1 cellular context compared by ENCODE assay signal in genomic region chr3:194259982-194260856, GRCh38.
TF ChIP-seq lines count a peak whose summit lies in the region.

No MANE protein-coding gene starts in this region.

TF ChIP-seq in K562, 482 proteins besides CTCF, POLR2A, EP300 and RAD21 (continued from another document and continues in another):
- TF ChIP-seq KAT7 (CRISPR knock-in tag; IDR thresholded peaks at IDR 0.05; ENCODE audit: borderline replicate concordance), result no peak
- no peak for TF ChIP-seq POLR2AphosphoS5 (IDR thresholded peaks at IDR 0.05; ENCODE audit: control insufficient read depth, insufficient read depth, low read depth, low read length)
- TF ChIP-seq CXXC5 (CRISPR knock-in tag; IDR thresholded peaks at IDR 0.05), result peak; percentile 22; the same call in 1 of the 2 replicates
- no peak for TF ChIP-seq SPI1 (IDR thresholded peaks at IDR 0.05; ENCODE audit: borderline replicate concordance, low read depth, low read length)
- no peak for TF ChIP-seq ZC3H8 (IDR thresholded peaks at IDR 0.05)
- no peak for TF ChIP-seq STAG1 (CRISPR knock-in tag; IDR thresholded peaks at IDR 0.05; ENCODE audit: borderline replicate concordance)
- no peak for TF ChIP-seq HDAC2 (IDR thresholded peaks at IDR 0.05)
- TF ChIP-seq BDP1 (IDR thresholded peaks at IDR 0.05; ENCODE audit: insufficient read depth, insufficient read length), result no peak
- no peak for TF ChIP-seq MCM2 (IDR thresholded peaks at IDR 0.05; ENCODE audit: low read depth)
- TF ChIP-seq EGR1 (conservative IDR thresholded peaks at IDR 0.05), result peak; percentile 61; the same call in 1 of the 2 replicates
- no peak for TF ChIP-seq CCAR2 (IDR thresholded peaks at IDR 0.05; ENCODE audit: low read depth, low read length)
- no peak for TF ChIP-seq EP400 (IDR thresholded peaks at IDR 0.05)
- no peak for TF ChIP-seq CSDE1 (IDR thresholded peaks at IDR 0.05)
- no peak for TF ChIP-seq SETDB1 (IDR thresholded peaks at IDR 0.05; ENCODE audit: low read length)
- TF ChIP-seq PCBP1 (IDR thresholded peaks at IDR 0.05; ENCODE audit: low read depth, low read length, poor library complexity, severe bottlenecking), result no peak
- TF ChIP-seq POLR2G (IDR thresholded peaks at IDR 0.05; ENCODE audit: low read depth, low read length), result no peak
- no peak for TF ChIP-seq THRB (CRISPR knock-in tag; conservative IDR thresholded peaks at IDR 0.05)
- TF ChIP-seq THAP7 (CRISPR knock-in tag; IDR thresholded peaks at IDR 0.05), result no peak
- no peak for TF ChIP-seq BRD4 (IDR thresholded peaks at IDR 0.05)
- no peak for TF ChIP-seq CREB3 (tag; conservative IDR thresholded peaks at IDR 0.05; ENCODE audit: low read depth)
- TF ChIP-seq SRSF9 (IDR thresholded peaks at IDR 0.05; ENCODE audit: borderline replicate concordance, low read depth, low read length), result no peak
- TF ChIP-seq L3MBTL2 (IDR thresholded peaks at IDR 0.05), result peak; percentile 82
- TF ChIP-seq POLR3A (IDR thresholded peaks at IDR 0.05; ENCODE audit: borderline replicate concordance, extremely low read depth, insufficient read depth, insufficient read length), result no peak
- no peak for TF ChIP-seq CLOCK (CRISPR knock-in tag; IDR thresholded peaks at IDR 0.05; ENCODE audit: borderline replicate concordance)
- no peak for TF ChIP-seq MITF (IDR thresholded peaks at IDR 0.05)
- no peak for TF ChIP-seq KDM2B (CRISPR knock-in tag; IDR thresholded peaks at IDR 0.05)
- TF ChIP-seq ZNF217 (CRISPR knock-in tag; IDR thresholded peaks at IDR 0.05), result no peak
- no peak for TF ChIP-seq TCF7L2 (IDR thresholded peaks at IDR 0.05; ENCODE audit: low read depth, low read length)
- TF ChIP-seq IRF1 (CRISPR knock-in tag; IDR thresholded peaks at IDR 0.05; ENCODE audit: borderline replicate concordance), result no peak
- no peak for TF ChIP-seq ZNF143 (CRISPR knock-in tag; IDR thresholded peaks at IDR 0.05)
- TF ChIP-seq CBFA2T3 (IDR thresholded peaks at IDR 0.05), result no peak
- peak; percentile 68; the same call in 1 of the 2 replicates for TF ChIP-seq MYC (IDR thresholded peaks at IDR 0.05; ENCODE audit: low read depth, low read length)
- TF ChIP-seq MYC (CRISPR knock-in tag; IDR thresholded peaks at IDR 0.05; ENCODE audit: borderline replicate concordance, low read depth), result peak; percentile 54; the same call in 1 of the 2 replicates
- no peak for TF ChIP-seq KAT8 (IDR thresholded peaks at IDR 0.05; ENCODE audit: low read depth)
- TF ChIP-seq CBX2 (IDR thresholded peaks at IDR 0.05; ENCODE audit: insufficient read depth, low read length, poor library complexity, severe bottlenecking), result no peak
- no peak for TF ChIP-seq ZNF785 (CRISPR knock-in tag; IDR thresholded peaks at IDR 0.05)
- no peak for TF ChIP-seq ZNF778 (CRISPR knock-in tag; IDR thresholded peaks at IDR 0.05)
- TF ChIP-seq AFF1 (IDR thresholded peaks at IDR 0.05; ENCODE audit: low read depth in 1 of 2, partially characterized antibody in 2 of 2), result no peak
- no peak for TF ChIP-seq BACH1 (tag; IDR thresholded peaks at IDR 0.05)
- TF ChIP-seq ZNF518B (CRISPR knock-in tag; IDR thresholded peaks at IDR 0.05), result no peak
- TF ChIP-seq DNMT1 (IDR thresholded peaks at IDR 0.05), result no peak
- no peak for TF ChIP-seq ZNF282 (CRISPR knock-in tag; IDR thresholded peaks at IDR 0.05)
- no peak for TF ChIP-seq ZBTB12 (CRISPR knock-in tag; IDR thresholded peaks at IDR 0.05)
